ENCODE assay signal across 11 cellular contexts in the genomic region with DNA sequence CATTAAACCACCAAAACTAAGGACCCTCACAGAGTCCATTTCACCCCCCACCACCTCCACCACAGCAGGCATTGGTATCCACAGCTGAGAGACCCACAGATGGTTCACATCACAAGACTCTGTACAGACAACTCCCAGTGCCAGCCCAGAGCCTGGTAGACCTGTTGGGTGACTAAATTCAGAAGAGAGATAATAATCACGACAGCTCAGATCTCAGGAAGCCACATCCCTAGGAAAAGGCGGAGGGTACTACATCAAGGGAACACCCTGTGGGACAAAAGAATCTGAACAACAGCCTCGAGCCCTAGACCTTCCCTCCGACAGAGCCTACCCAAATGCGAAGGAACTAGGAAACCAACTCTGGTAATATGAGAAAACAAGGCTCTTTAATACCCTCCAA. TPM values are rescaled to one million over a fixed set of nuclear protein-coding genes. Genes with fewer than 3 reads are reported as not detected.
A peak's percentile ranks its signal among the peaks of the same experiment; 100 is the strongest.
DNase-seq lines count a peak whose midpoint lies in the region; ATAC-seq and TF ChIP-seq lines count a peak whose summit lies in the region.
"Not testable (repeated sequence)": the region's sequence is repeated elsewhere in the genome, so short reads cannot be mapped to it uniquely, and the experiment has no call there.
"Had no signal": no experiment of that assay in that cellular context is flagged by ENCODE, and none has a peak within 500 bp of the region (broad histone marks: within the 10 kb centered on the region; RNA-seq: fewer than 3 reads in every experiment).

No MANE protein-coding gene starts in this region.

- not testable (repeated sequence) for H3K36me3 ChIP-seq in BLaER1 treated with 17β-estradiol and CSF1 and Interleukin-3, amounts not matched to agents 10 nM and 100 nM; trophoblast cell (ENCODE audit: control insufficient read depth in 1 of 2, insufficient read depth in 2 of 2, low read length in 2 of 2)

- peak overlapping the region; percentile 80 for H2AK5ac ChIP-seq in trophoblast cell (ENCODE audit: low read length)

- H2BK5ac ChIP-seq in trophoblast cell (ENCODE audit: low read depth, low read length, poor library complexity) = not testable (repeated sequence)

- H3K23ac ChIP-seq in trophoblast cell (ENCODE audit: low read length) = not testable (repeated sequence)

- TF ChIP-seq CTCF in VCaP (conservative IDR thresholded peaks at IDR 0.05); epithelial cell of esophagus (IDR thresholded peaks at IDR 0.05; ENCODE audit: insufficient read depth, low read depth, low read length, missing control alignments); foreskin keratinocyte (conservative IDR thresholded peaks at IDR 0.05); type B pancreatic cell (conservative IDR thresholded peaks at IDR 0.05): not testable (repeated sequence)

- peak overlapping the region; percentile 8 for H3K14ac ChIP-seq in trophoblast cell (ENCODE audit: low read length)

- H3K79me1 ChIP-seq in trophoblast cell (ENCODE audit: low read length) = not testable (repeated sequence)

- H3K4me3 ChIP-seq in BLaER1 treated with 17β-estradiol and CSF1 and Interleukin-3, amounts not matched to agents 10 nM and 100 nM; epithelial cell of esophagus (ENCODE audit: low read length); trophoblast cell (ENCODE audit: low read depth, low read length): not testable (repeated sequence)

- H3K27ac Mint-ChIP-seq in type B pancreatic cell = peak overlapping the region; percentile 62

- peaks cover 0 to 16% (median 7%) of the 10 kb centered on the region in 11 experiments; a peak in 6 of 22 replicates for H3K9me3 ChIP-seq in BLaER1 treated with 17β-estradiol and CSF1 and Interleukin-3, amounts not matched to agents 10 nM and 100 nM (replicated peaks in 1 of 11)
- not testable (repeated sequence) for H3K9me3 ChIP-seq in trophoblast cell (ENCODE audit: insufficient read depth, low read depth, low read length)

- H3K27me3 Mint-ChIP-seq in type B pancreatic cell = not testable (repeated sequence)

- H2BK12ac ChIP-seq in trophoblast cell (ENCODE audit: low read length) = not testable (repeated sequence)

- not testable (repeated sequence) for H3K27ac ChIP-seq in BLaER1 treated with 17β-estradiol and CSF1 and Interleukin-3, amounts not matched to agents 10 nM and 100 nM; foreskin keratinocyte
- H3K27ac ChIP-seq in VCaP (peak overlapping the region; percentile 69), trophoblast cell (ENCODE audit: low read depth, low read length) (peak overlapping the region; percentile 30)

- peak; percentile 80 for ATAC-seq in foreskin keratinocyte

- not testable (repeated sequence) for H4K12ac ChIP-seq in trophoblast cell (ENCODE audit: low read depth, low read length)

- not testable (repeated sequence) for H3K9ac ChIP-seq in BLaER1 treated with 17β-estradiol and CSF1 and Interleukin-3, amounts not matched to agents 10 nM and 100 nM; trophoblast cell (ENCODE audit: low read length)

- peak overlapping the region; percentile 49 for H4K8ac ChIP-seq in trophoblast cell (ENCODE audit: low read depth, low read length)

- peak; percentile 47 for DNase-seq in HT-29 (ENCODE audit: low spot score)
- peak; percentile 23 for DNase-seq in epithelial cell of esophagus (ENCODE audit: low read depth)
- peak in 1 of 2 donors; percentile 42 for DNase-seq in foreskin keratinocyte
- peak in 1 of 2 donors; percentile 69 for DNase-seq in trophoblast cell
- not testable (repeated sequence) for DNase-seq in type B pancreatic cell (ENCODE audit: extremely low spot score, unreplicated experiment)

- H2AFZ ChIP-seq in trophoblast cell (ENCODE audit: insufficient read depth, low read length, poor library complexity) = not testable (repeated sequence)

- H4K20me1 ChIP-seq in BLaER1 treated with 17β-estradiol and CSF1 and Interleukin-3, amounts not matched to agents 10 nM and 100 nM = not testable (repeated sequence)

- H3K4ac ChIP-seq in trophoblast cell (ENCODE audit: low read depth, low read length) = not testable (repeated sequence)

- not testable (repeated sequence) for H3K36me3 Mint-ChIP-seq in type B pancreatic cell

- not testable (repeated sequence) for H3K27me3 ChIP-seq in BLaER1 treated with 17β-estradiol and CSF1 and Interleukin-3, amounts not matched to agents 10 nM and 100 nM; foreskin keratinocyte; trophoblast cell (ENCODE audit: insufficient read depth, low read length)

- H3K4me1 ChIP-seq in BLaER1 treated with 17β-estradiol and CSF1 and Interleukin-3, amounts not matched to agents 10 nM and 100 nM = peaks cover 0 to 12% (median 10%) of the 10 kb centered on the region in 10 experiments; a peak in 14 of 20 replicates
- H3K4me1 ChIP-seq in foreskin keratinocyte; trophoblast cell (ENCODE audit: control insufficient read depth in 1 of 2, insufficient read depth in 2 of 2, low read length in 2 of 2): not testable (repeated sequence)

- not testable (repeated sequence) for H3K79me2 ChIP-seq in trophoblast cell (ENCODE audit: control insufficient read depth, insufficient read depth, low read length, poor library complexity)

- WGBS in trophoblast cell (ENCODE audit: extremely low coverage, insufficient coverage, insufficient read length) = no CpG with 5 or more reads among the region's 5 CpGs

- not testable (repeated sequence) for H3K18ac ChIP-seq in trophoblast cell (ENCODE audit: low read length)

- H2BK120ac ChIP-seq in trophoblast cell (ENCODE audit: insufficient read depth, low read length, poor library complexity) = peak overlapping the region; percentile 10

- H3K4me3 Mint-ChIP-seq in type B pancreatic cell = peak overlapping the region; percentile 29

- H3K4me2 ChIP-seq in BLaER1 treated with 17β-estradiol and CSF1 and Interleukin-3, amounts not matched to agents 10 nM and 100 nM = peak overlapping the region in 8 of 11 experiments; percentile 18 to 58 (median 52); a peak in 14 of 22 replicates
- peak overlapping the region; percentile 40 for H3K4me2 ChIP-seq in trophoblast cell (ENCODE audit: low read length)

- not testable (repeated sequence) for H3K9me3 Mint-ChIP-seq in type B pancreatic cell

- H4K91ac ChIP-seq in trophoblast cell (ENCODE audit: low read depth, low read length) = peak overlapping the region; percentile 66

- H3K4me1 Mint-ChIP-seq in type B pancreatic cell (ENCODE audit: unreplicated experiment) = not testable (repeated sequence)

RNA-seq across cellular contexts. Expression of gene TMEM45B, which starts 51.4 kb away (rescaled TPM):
- total RNA-seq in HT-29 (2014; rRNA removed; shearing (Covaris generic)) = 35.7 and 52.9 TPM in 2 replicates
- total RNA-seq in foreskin keratinocyte (0.28 and 0.44 TPM in 2 replicates), type B pancreatic cell (ENCODE audit: low replicate concordance) (28.2 and 34.0 TPM in 2 replicates)
- 0.46 and 0.59 TPM in 2 replicates for polyA plus RNA-seq in foreskin keratinocyte
- 0.03 TPM in 1 of 2 replicates, not detected in the other for polyA plus RNA-seq in trophoblast cell (2013)
- total RNA-seq: A673, Daoy, HT1080 had no signal
- polyA plus RNA-seq: AG04450 had no signal

Comparison
In these comparisons a context has a peak if more than half of its experiments do, and no peak if none do; other contexts are left out.
1. RNA of gene TMEM45B, which starts 51.4 kb away (total RNA-seq): 35.7 to 52.9 TPM in HT-29 and 28.2 to 34.0 TPM in type B pancreatic cell; 0.28 to 0.44 TPM in foreskin keratinocyte; every median in the first group is over 10 times any median in the second.